1 cellular context compared by ENCODE assay signal in genomic region chr1:180188103-180188506, GRCh38.
A peak's percentile ranks its signal among the peaks of the same experiment; 100 is the strongest.
TF ChIP-seq lines count a peak whose summit lies in the region.

No MANE protein-coding gene starts in this region.

TF ChIP-seq in SK-N-SH, 30 proteins besides CTCF, POLR2A, EP300 and RAD21 (continued from another document):
- no peak for TF ChIP-seq ELF1 (IDR thresholded peaks at IDR 0.05)
- TF ChIP-seq NRF1 (IDR thresholded peaks at IDR 0.05; ENCODE audit: low read depth, low read length): peak; percentile 19; the same call in 1 of the 2 replicates
